36 cellular contexts compared by ENCODE assay signal in the genomic region with DNA sequence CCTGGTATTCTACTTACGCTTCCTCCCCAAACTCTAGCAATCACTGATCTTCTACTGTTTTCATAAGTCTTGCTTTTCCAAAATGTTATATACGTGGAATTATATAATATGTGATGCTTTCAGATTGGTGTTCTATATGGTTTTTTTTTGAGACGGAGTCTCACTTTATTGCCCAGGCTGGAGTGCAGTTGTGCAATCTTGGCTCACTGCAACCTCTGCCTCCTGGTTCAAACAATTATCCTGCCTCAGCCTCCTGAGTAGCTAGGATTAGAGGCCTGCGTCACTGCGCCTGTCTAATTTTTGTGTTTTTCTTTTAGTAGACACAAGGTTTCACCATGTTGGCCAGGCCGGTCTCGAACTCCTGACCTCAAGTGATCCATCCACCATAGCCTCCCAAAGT.
"Had no signal": no experiment of that assay in that cellular context is flagged by ENCODE, and none has a peak within 500 bp of the region (broad histone marks: within the 10 kb centered on the region; RNA-seq: fewer than 3 reads in every experiment).

No MANE protein-coding gene starts in this region.

- H3K9me3 Mint-ChIP-seq: activated B cell treated with CpG ODN at 0.5 μM for 24 hours; activated CD8-positive, alpha-beta T cell treated with anti-CD3 and anti-CD28 coated beads for 36 hours; activated naive CD4-positive, alpha-beta T cell treated with anti-CD3 and anti-CD28 coated beads for 36 hours; activated naive CD4-positive, alpha-beta T cell treated with anti-CD3 and anti-CD28 coated beads, Interleukin-2, amount 50 U/mL, for 24 hours; activated naive CD8-positive, alpha-beta T cell treated with anti-CD3 and anti-CD28 coated beads, Interleukin-2, amount 10 ng/mL, durations not matched to agents 7 days and 5 days; activated T-cell treated with anti-CD3 and anti-CD28 coated beads, Interleukin-2, amount 50 U/mL, for 4 hours; activated T-helper 1 cell treated with anti-CD3 and anti-CD28 coated beads, Interleukin-12 subunit alpha, Interleukin-12 subunit beta, Interleukin-2, Interleukin-4 antibody, amounts not matched to agents 30 ng/mL and 10 ng/mL and 1 ng/mL, durations not matched to agents 14 hours and 24 hours and 36 hours; activated T-helper 2 cell treated with anti-CD3 and anti-CD28 coated beads, Interferon-gamma antibody, Interleukin-2, Interleukin-4, amounts not matched to agents 10 μg/mL and 5 μg/mL and 100 μg/mL, durations not matched to agents 14 hours and 24 hours and 36 hours; central memory CD8-positive, alpha-beta T cell; effector memory CD8-positive, alpha-beta T cell; T-helper 2 cell treated with Interferon-gamma antibody and Interleukin-4, amounts not matched to agents 5 μg/mL and 100 μg/mL, for 36 hours had no signal

- ATAC-seq: activated CD4-positive, CD25-positive, alpha-beta regulatory T cell treated with anti-CD3 and anti-CD28 coated beads, Interleukin-2, amount 50 U/mL, for 24 hours; activated CD8-positive, alpha-beta T cell treated with anti-CD3 and anti-CD28 coated beads for 36 hours; activated T-cell treated with anti-CD3 and anti-CD28 coated beads, Interleukin-2, amount 50 U/mL, for 4 hours; effector memory CD8-positive, alpha-beta T cell; foreskin keratinocyte; gastrocnemius medialis; heart left ventricle; T-helper 17 cell had no signal

- H3K4me3 ChIP-seq: coronary artery, esophagus muscularis mucosa, gastrocnemius medialis, heart left ventricle had no signal

- H3K27ac ChIP-seq: brain microvascular endothelial cell, coronary artery, esophagus muscularis mucosa, foreskin keratinocyte, gastrocnemius medialis, heart left ventricle, WERI-Rb-1 had no signal

- DNase-seq: activated B cell treated with CpG ODN at 0.5 μM for 24 hours; activated CD4-positive, alpha-beta T cell treated with anti-CD3 and anti-CD28 coated beads for 48 hours; activated CD4-positive, alpha-beta T cell treated with anti-CD3 and anti-CD28 coated beads, Interleukin-2, amount 50 U/mL, for 1 hour; activated CD4-positive, alpha-beta T cell treated with anti-CD3 and anti-CD28 coated beads, Interleukin-2, amount 50 U/mL, for 48 hours; activated CD8-positive, alpha-beta memory T cell treated with anti-CD3 and anti-CD28 coated beads for 24 hours; activated CD8-positive, alpha-beta T cell treated with anti-CD3 and anti-CD28 coated beads for 36 hours; activated effector memory CD4-positive, alpha-beta T cell treated with anti-CD3 and anti-CD28 coated beads, Interleukin-2, amount 50 U/mL, for 16 hours; activated naive CD4-positive, alpha-beta T cell treated with anti-CD3 and anti-CD28 coated beads for 36 hours; activated naive CD8-positive, alpha-beta T cell treated with anti-CD3 and anti-CD28 coated beads, Interleukin-2, amount 10 ng/mL, durations not matched to agents 7 days and 5 days; activated T-cell treated with anti-CD3 and anti-CD28 coated beads, Interleukin-2, amount 50 U/mL, for 4 hours; amniotic stem cell; anterior cingulate cortex; brain microvascular endothelial cell; dermis blood vessel endothelial cell; effector CD4-positive, alpha-beta T cell; effector memory CD8-positive, alpha-beta T cell; erythroblast; foreskin keratinocyte; gastrocnemius medialis; glutamatergic neuron; heart left ventricle; SW 1271; T-helper 1 cell; T-helper 17 cell; T1000; WERI-Rb-1 had no signal

- H3K27me3 ChIP-seq: heart left ventricle had no signal

- H3K4me3 Mint-ChIP-seq: activated B cell treated with CpG ODN at 0.5 μM for 24 hours; activated CD8-positive, alpha-beta T cell treated with anti-CD3 and anti-CD28 coated beads for 36 hours; activated naive CD4-positive, alpha-beta T cell treated with anti-CD3 and anti-CD28 coated beads for 36 hours; activated naive CD4-positive, alpha-beta T cell treated with anti-CD3 and anti-CD28 coated beads, Interleukin-2, amount 50 U/mL, for 24 hours; activated naive CD8-positive, alpha-beta T cell treated with anti-CD3 and anti-CD28 coated beads, Interleukin-2, amount 10 ng/mL, durations not matched to agents 7 days and 5 days; activated T-cell treated with anti-CD3 and anti-CD28 coated beads, Interleukin-2, amount 50 U/mL, for 4 hours; activated T-helper 1 cell treated with anti-CD3 and anti-CD28 coated beads, Interleukin-12 subunit alpha, Interleukin-12 subunit beta, Interleukin-2, Interleukin-4 antibody, amounts not matched to agents 30 ng/mL and 10 ng/mL and 1 ng/mL, durations not matched to agents 14 hours and 24 hours and 36 hours; central memory CD8-positive, alpha-beta T cell; effector memory CD8-positive, alpha-beta T cell; T-helper 17 cell; T-helper 2 cell treated with Interferon-gamma antibody and Interleukin-4, amounts not matched to agents 5 μg/mL and 100 μg/mL, for 36 hours had no signal

- H3K4me1 Mint-ChIP-seq: activated B cell treated with CpG ODN at 0.5 μM for 24 hours; activated naive CD4-positive, alpha-beta T cell treated with anti-CD3 and anti-CD28 coated beads, Interleukin-2, amount 50 U/mL, for 24 hours; activated naive CD8-positive, alpha-beta T cell treated with anti-CD3 and anti-CD28 coated beads, Interleukin-2, amount 10 ng/mL, durations not matched to agents 7 days and 5 days; central memory CD8-positive, alpha-beta T cell; T-helper 17 cell had no signal

- FAIRE-seq: astrocyte, bronchial epithelial cell had no signal

- H3K27ac Mint-ChIP-seq: activated B cell treated with CpG ODN at 0.5 μM for 24 hours; activated CD8-positive, alpha-beta T cell treated with anti-CD3 and anti-CD28 coated beads for 36 hours; activated naive CD4-positive, alpha-beta T cell treated with anti-CD3 and anti-CD28 coated beads for 36 hours; activated naive CD4-positive, alpha-beta T cell treated with anti-CD3 and anti-CD28 coated beads, Interleukin-2, amount 50 U/mL, for 24 hours; activated naive CD8-positive, alpha-beta T cell treated with anti-CD3 and anti-CD28 coated beads, Interleukin-2, amount 10 ng/mL, durations not matched to agents 7 days and 5 days; activated T-helper 1 cell treated with anti-CD3 and anti-CD28 coated beads, Interleukin-12 subunit alpha, Interleukin-12 subunit beta, Interleukin-2, Interleukin-4 antibody, amounts not matched to agents 30 ng/mL and 10 ng/mL and 1 ng/mL, durations not matched to agents 14 hours and 24 hours and 36 hours; activated T-helper 2 cell treated with anti-CD3 and anti-CD28 coated beads, Interferon-gamma antibody, Interleukin-2, Interleukin-4, amounts not matched to agents 10 μg/mL and 5 μg/mL and 100 μg/mL, durations not matched to agents 14 hours and 24 hours and 36 hours; effector memory CD8-positive, alpha-beta T cell; T-helper 17 cell; T-helper 2 cell treated with Interferon-gamma antibody and Interleukin-4, amounts not matched to agents 5 μg/mL and 100 μg/mL, for 36 hours had no signal

- H3K4me1 ChIP-seq: esophagus muscularis mucosa, foreskin keratinocyte, gastrocnemius medialis, heart left ventricle had no signal

- H3K27me3 Mint-ChIP-seq: activated B cell treated with CpG ODN at 0.5 μM for 24 hours; activated CD8-positive, alpha-beta T cell treated with anti-CD3 and anti-CD28 coated beads for 36 hours; activated naive CD4-positive, alpha-beta T cell treated with anti-CD3 and anti-CD28 coated beads, Interleukin-2, amount 50 U/mL, for 24 hours; activated naive CD8-positive, alpha-beta T cell treated with anti-CD3 and anti-CD28 coated beads, Interleukin-2, amount 10 ng/mL, durations not matched to agents 7 days and 5 days; central memory CD8-positive, alpha-beta T cell; effector memory CD8-positive, alpha-beta T cell; T-helper 17 cell had no signal

- H3K36me3 ChIP-seq: brain microvascular endothelial cell, gastrocnemius medialis, WERI-Rb-1 had no signal

- H3K9me3 ChIP-seq: esophagus muscularis mucosa, gastrocnemius medialis, heart left ventricle had no signal
